1 cellular context compared by ENCODE assay signal in the genomic region with DNA sequence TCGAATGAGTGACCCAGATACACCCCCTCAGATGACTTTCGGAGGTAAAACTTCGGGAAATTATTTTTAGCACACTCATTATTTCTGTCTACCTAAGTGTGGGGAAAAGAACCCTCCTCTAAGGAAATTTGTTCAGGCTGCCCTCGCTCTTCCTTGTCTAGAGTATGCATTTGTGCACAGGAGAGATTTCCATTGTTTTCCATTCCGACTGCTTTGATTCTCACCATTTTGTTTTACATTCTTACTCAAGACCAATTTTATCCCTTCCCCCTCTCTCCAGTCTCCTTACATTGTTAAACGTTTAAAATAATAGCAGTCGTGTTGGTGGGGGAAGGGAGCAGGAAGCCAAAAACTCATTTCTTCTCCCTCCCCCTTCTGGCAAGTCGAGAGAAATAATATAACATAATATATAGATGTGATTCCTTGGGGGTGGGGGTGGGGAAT.
TF ChIP-seq lines count a peak whose summit lies in the region.

No MANE protein-coding gene starts in this region.

TF ChIP-seq in GM23338, 12 proteins besides CTCF, POLR2A, EP300 and RAD21 (continued from another document):
- TF ChIP-seq, protein P1, sequence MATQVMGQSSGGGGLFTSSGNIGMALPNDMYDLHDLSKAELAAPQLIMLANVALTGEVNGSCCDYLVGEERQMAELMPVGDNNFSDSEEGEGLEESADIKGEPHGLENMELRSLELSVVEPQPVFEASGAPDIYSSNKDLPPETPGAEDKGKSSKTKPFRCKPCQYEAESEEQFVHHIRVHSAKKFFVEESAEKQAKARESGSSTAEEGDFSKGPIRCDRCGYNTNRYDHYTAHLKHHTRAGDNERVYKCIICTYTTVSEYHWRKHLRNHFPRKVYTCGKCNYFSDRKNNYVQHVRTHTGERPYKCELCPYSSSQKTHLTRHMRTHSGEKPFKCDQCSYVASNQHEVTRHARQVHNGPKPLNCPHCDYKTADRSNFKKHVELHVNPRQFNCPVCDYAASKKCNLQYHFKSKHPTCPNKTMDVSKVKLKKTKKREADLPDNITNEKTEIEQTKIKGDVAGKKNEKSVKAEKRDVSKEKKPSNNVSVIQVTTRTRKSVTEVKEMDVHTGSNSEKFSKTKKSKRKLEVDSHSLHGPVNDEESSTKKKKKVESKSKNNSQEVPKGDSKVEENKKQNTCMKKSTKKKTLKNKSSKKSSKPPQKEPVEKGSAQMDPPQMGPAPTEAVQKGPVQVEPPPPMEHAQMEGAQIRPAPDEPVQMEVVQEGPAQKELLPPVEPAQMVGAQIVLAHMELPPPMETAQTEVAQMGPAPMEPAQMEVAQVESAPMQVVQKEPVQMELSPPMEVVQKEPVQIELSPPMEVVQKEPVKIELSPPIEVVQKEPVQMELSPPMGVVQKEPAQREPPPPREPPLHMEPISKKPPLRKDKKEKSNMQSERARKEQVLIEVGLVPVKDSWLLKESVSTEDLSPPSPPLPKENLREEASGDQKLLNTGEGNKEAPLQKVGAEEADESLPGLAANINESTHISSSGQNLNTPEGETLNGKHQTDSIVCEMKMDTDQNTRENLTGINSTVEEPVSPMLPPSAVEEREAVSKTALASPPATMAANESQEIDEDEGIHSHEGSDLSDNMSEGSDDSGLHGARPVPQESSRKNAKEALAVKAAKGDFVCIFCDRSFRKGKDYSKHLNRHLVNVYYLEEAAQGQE (IDR thresholded peaks at IDR 0.05; ENCODE audit: unreplicated experiment) = no peak
- TF ChIP-seq, protein P2, sequence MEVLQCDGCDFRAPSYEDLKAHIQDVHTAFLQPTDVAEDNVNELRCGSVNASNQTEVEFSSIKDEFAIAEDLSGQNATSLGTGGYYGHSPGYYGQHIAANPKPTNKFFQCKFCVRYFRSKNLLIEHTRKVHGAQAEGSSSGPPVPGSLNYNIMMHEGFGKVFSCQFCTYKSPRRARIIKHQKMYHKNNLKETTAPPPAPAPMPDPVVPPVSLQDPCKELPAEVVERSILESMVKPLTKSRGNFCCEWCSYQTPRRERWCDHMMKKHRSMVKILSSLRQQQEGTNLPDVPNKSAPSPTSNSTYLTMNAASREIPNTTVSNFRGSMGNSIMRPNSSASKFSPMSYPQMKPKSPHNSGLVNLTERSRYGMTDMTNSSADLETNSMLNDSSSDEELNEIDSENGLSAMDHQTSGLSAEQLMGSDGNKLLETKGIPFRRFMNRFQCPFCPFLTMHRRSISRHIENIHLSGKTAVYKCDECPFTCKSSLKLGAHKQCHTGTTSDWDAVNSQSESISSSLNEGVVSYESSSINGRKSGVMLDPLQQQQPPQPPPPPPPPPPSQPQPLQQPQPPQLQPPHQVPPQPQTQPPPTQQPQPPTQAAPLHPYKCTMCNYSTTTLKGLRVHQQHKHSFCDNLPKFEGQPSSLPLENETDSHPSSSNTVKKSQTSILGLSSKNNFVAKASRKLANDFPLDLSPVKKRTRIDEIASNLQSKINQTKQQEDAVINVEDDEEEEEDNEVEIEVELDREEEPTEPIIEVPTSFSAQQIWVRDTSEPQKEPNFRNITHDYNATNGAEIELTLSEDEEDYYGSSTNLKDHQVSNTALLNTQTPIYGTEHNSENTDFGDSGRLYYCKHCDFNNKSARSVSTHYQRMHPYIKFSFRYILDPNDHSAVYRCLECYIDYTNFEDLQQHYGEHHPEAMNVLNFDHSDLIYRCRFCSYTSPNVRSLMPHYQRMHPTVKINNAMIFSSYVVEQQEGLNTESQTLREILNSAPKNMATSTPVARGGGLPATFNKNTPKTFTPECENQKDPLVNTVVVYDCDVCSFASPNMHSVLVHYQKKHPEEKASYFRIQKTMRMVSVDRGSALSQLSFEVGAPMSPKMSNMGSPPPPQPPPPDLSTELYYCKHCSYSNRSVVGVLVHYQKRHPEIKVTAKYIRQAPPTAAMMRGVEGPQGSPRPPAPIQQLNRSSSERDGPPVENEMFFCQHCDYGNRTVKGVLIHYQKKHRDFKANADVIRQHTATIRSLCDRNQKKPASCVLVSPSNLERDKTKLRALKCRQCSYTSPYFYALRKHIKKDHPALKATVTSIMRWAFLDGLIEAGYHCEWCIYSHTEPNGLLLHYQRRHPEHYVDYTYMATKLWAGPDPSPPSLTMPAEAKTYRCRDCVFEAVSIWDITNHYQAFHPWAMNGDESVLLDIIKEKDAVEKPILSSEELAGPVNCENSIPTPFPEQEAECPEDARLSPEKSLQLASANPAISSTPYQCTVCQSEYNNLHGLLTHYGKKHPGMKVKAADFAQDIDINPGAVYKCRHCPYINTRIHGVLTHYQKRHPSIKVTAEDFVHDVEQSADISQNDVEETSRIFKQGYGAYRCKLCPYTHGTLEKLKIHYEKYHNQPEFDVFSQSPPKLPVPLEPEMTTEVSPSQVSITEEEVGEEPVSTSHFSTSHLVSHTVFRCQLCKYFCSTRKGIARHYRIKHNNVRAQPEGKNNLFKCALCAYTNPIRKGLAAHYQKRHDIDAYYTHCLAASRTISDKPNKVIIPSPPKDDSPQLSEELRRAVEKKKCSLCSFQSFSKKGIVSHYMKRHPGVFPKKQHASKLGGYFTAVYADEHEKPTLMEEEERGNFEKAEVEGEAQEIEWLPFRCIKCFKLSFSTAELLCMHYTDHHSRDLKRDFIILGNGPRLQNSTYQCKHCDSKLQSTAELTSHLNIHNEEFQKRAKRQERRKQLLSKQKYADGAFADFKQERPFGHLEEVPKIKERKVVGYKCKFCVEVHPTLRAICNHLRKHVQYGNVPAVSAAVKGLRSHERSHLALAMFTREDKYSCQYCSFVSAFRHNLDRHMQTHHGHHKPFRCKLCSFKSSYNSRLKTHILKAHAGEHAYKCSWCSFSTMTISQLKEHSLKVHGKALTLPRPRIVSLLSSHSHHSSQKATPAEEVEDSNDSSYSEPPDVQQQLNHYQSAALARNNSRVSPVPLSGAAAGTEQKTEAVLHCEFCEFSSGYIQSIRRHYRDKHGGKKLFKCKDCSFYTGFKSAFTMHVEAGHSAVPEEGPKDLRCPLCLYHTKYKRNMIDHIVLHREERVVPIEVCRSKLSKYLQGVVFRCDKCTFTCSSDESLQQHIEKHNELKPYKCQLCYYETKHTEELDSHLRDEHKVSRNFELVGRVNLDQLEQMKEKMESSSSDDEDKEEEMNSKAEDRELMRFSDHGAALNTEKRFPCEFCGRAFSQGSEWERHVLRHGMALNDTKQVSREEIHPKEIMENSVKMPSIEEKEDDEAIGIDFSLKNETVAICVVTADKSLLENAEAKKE (CRISPR knock-in tag; IDR thresholded peaks at IDR 0.05) = no peak
